20 cellular contexts compared by ENCODE assay signal in genomic region chr19:1950640-1951039, GRCh38. TPM values are rescaled to one million over a fixed set of nuclear protein-coding genes. Genes with fewer than 3 reads are reported as not detected.
A peak's percentile ranks its signal among the peaks of the same experiment; 100 is the strongest.
DNase-seq lines count a peak whose midpoint lies in the region; ATAC-seq, FAIRE-seq and TF ChIP-seq lines count a peak whose summit lies in the region.
"Had no signal": no experiment of that assay in that cellular context is flagged by ENCODE, and none has a peak within 500 bp of the region (broad histone marks: within the 10 kb centered on the region; RNA-seq: fewer than 3 reads in every experiment).

No MANE protein-coding gene starts in this region.

- peaks cover 0 to 63% of the 10 kb centered on the region in 2 experiments; a peak in 2 of 5 replicates for H3K4me1 ChIP-seq in K562 (replicated peaks in 1 of 2; ENCODE audit: control insufficient read depth in 2 of 2, insufficient read depth in 2 of 2, low read length in 2 of 2)
- H3K4me1 ChIP-seq: BE2C, Caco-2, HAP-1 had no signal

- no TSS peak for BruUV-seq in K562 (replicated peaks; lab: Mats Ljungman, UMichigan)

- TF ChIP-seq EP300 in K562 (IDR thresholded peaks at IDR 0.05; ENCODE audit: low read length): no peak

- no peak for FAIRE-seq in K562 (lab: Jason Lieb, UNC)
- FAIRE-seq: A204.1, D721Med, G401.6, GM12891, GM19239 had no signal

- H3K27me3 Mint-ChIP-seq in IgD-negative memory B cell (no peaks in the 10 kb centered on the region), glutamatergic neuron (ENCODE audit: unreplicated experiment) (peaks cover 4% of the 10 kb centered on the region)
- H3K27me3 Mint-ChIP-seq: CD4-positive, alpha-beta T cell had no signal

- H4K20me1 ChIP-seq in K562 (replicated peaks; ENCODE audit: control insufficient read depth, insufficient read depth, low read length): peaks cover 19% of the 10 kb centered on the region

- H3K27ac ChIP-seq in K562 (ENCODE audit: extremely low read depth, low read depth, low read length): no peak overlapping the region
- H3K27ac ChIP-seq: C4-2B, GM23248, HL-60 had no signal

- ATAC-seq in K562: no peak
- no peak for ATAC-seq in HG02798 (IDR thresholded peaks at IDR 0.05; ENCODE audit: poor library complexity, unreplicated experiment)

- POLR2A ChIA-PET in K562 (lab: Yijun Ruan, JAX): interaction anchor here (0.5 kb wide), 1 partner anchor 62 kb away, joined by 3 read pairs; no protein-coding TSS in a partner anchor

- H3K9me3 ChIP-seq in K562 (replicated peaks; ENCODE audit: control insufficient read depth, insufficient read depth, low read depth, low read length): no peaks in the 10 kb centered on the region
- H3K9me3 ChIP-seq: BE2C, Caco-2, HAP-1 had no signal

- peak overlapping the region in 2 of 3 donors; percentile 51 to 67 for H3K27ac Mint-ChIP-seq in IgD-negative memory B cell
- H3K27ac Mint-ChIP-seq in glutamatergic neuron (ENCODE audit: unreplicated experiment): peak overlapping the region; percentile 12
- H3K27ac Mint-ChIP-seq: CD4-positive, alpha-beta T cell had no signal

- CTCF ChIA-PET in K562 (lab: Yijun Ruan, JAX; ENCODE audit: low intra/inter-chr PET ratio): no interaction called here

- H3K4me3 ChIP-seq in K562: no peak overlapping the region
- H3K4me3 ChIP-seq: GM23248, HAP-1 had no signal

- H3K9me3 Mint-ChIP-seq in IgD-negative memory B cell: no peaks in the 10 kb centered on the region
- H3K9me3 Mint-ChIP-seq in glutamatergic neuron (ENCODE audit: unreplicated experiment): peaks cover 4% of the 10 kb centered on the region
- H3K9me3 Mint-ChIP-seq: CD4-positive, alpha-beta T cell had no signal

- intact Hi-C loops in K562 (cut with micrococcal nuclease): no loop called here

- H3K4me3 Mint-ChIP-seq in IgD-negative memory B cell (no peak overlapping the region), glutamatergic neuron (ENCODE audit: unreplicated experiment) (no peak overlapping the region)
- H3K4me3 Mint-ChIP-seq: CD4-positive, alpha-beta T cell had no signal

- TF ChIP-seq POLR2A in K562 (conservative IDR thresholded peaks at IDR 0.05): no peak

- 99% methylated on average over 13 of the region's 16 CpGs for WGBS in K562 (ENCODE audit: insufficient coverage, low coverage, missing lambda C conversion rate)

- H3K79me2 ChIP-seq in K562 (ENCODE audit: control insufficient read depth, insufficient read depth, low read length): peaks cover 86% of the 10 kb centered on the region

- peaks cover 6 to 16% (median 8%) of the 10 kb centered on the region in 3 donors for H3K4me1 Mint-ChIP-seq in IgD-negative memory B cell
- peaks cover 4% of the 10 kb centered on the region for H3K4me1 Mint-ChIP-seq in glutamatergic neuron (ENCODE audit: low read depth, unreplicated experiment)

- H3K4me2 ChIP-seq in K562 (ENCODE audit: insufficient read depth, low read length): no peak overlapping the region

- no peak overlapping the region for H3K9ac ChIP-seq in K562 (ENCODE audit: insufficient read depth in 1 of 2, low read depth in 2 of 2, low read length in 2 of 2)
- H3K9ac ChIP-seq: GM23248 had no signal

- H3K9me1 ChIP-seq in K562 (ENCODE audit: control insufficient read depth, insufficient read depth, low read length): no peaks in the 10 kb centered on the region

- no peak for TF ChIP-seq CTCF in K562 (IDR thresholded peaks at IDR 0.05 in 2 of 3, conservative IDR thresholded peaks at IDR 0.05 in 1 of 3; ENCODE audit: insufficient read depth in 2 of 3, low read depth in 1 of 3, low read length in 3 of 3)
- TF ChIP-seq CTCF in glutamatergic neuron (IDR thresholded peaks at IDR 0.05; ENCODE audit: partially characterized antibody, unreplicated experiment): no peak

- peaks cover 52% of the 10 kb centered on the region; the same call in 2 of the 3 replicates for H3K36me3 ChIP-seq in K562 (ENCODE audit: control insufficient read depth, insufficient read depth, low read length)

- no peak overlapping the region for H2AFZ ChIP-seq in K562 (ENCODE audit: low read depth, low read length)
- H2AFZ ChIP-seq: GM23248 had no signal

- no peak for TF ChIP-seq RAD21 in K562 (CRISPR knock-in tag; conservative IDR thresholded peaks at IDR 0.05 in 1 of 2, IDR thresholded peaks at IDR 0.05 in 1 of 2)

- H3K27me3 ChIP-seq in K562 (ENCODE audit: control insufficient read depth in 2 of 2, insufficient read depth in 2 of 2, low read length in 2 of 2): no peaks in the 10 kb centered on the region
- H3K27me3 ChIP-seq: BE2C had no signal

- no peak for DNase-seq in K562 (ENCODE audit: extremely low read depth in 1 of 4, low spot score in 3 of 4)
- no peak for DNase-seq in glutamatergic neuron
- DNase-seq in SHP77 (lab: John Stamatoyannopoulos, UW): no peak
- DNase-seq in RPMI8226: no peak
- DNase-seq: ACHN; BE2C; Caco-2; CD4-positive, alpha-beta T cell; GM23248; IMR-90 had no signal

- in situ Hi-C loops in K562 (cut with MboI): no loop called here

- peaks cover 2% of the 10 kb centered on the region for H3K36me3 Mint-ChIP-seq in IgD-negative memory B cell
- no peaks in the 10 kb centered on the region for H3K36me3 Mint-ChIP-seq in glutamatergic neuron (ENCODE audit: unreplicated experiment)

TF ChIP-seq in K562, 482 proteins besides CTCF, POLR2A, EP300 and RAD21:
- TF ChIP-seq JUNB (CRISPR knock-in tag; conservative IDR thresholded peaks at IDR 0.05) (no peak), SMARCA4 (IDR thresholded peaks at IDR 0.05) (no peak), POLR2G (IDR thresholded peaks at IDR 0.05; ENCODE audit: low read depth, low read length) (0 out of 2 replicates have a peak, but pooled peaks have one; percentile 15)

RNA-seq across cellular contexts. Expression of gene CSNK1G2, which starts 9.7 kb away (rescaled TPM):
- polyA plus RNA-seq in IgD-negative memory B cell (28.8 TPM), K562 (2011; rRNA removed) (49.5 and 66.2 TPM in 2 replicates), K562 (2014; fragmentation: Illumina TruSeq; extraction: Trizol) (45.2 and 91.1 TPM in 2 replicates), K562 (2014; fragmentation: Nextera tagmentation; extraction: Ambion mirVana) (under 1 TPM; 0.48 to 0.72 TPM), K562 (2014; rRNA removed) (119 and 126 TPM in 2 replicates)
- 59.6 and 151 TPM in 2 replicates for total RNA-seq in K562 (2011; cell fraction: chromatin; rRNA removed; ENCODE audit: low replicate concordance)
- total RNA-seq in K562 (2011; cell fraction: nucleolus; rRNA removed): 123 and 129 TPM in 2 replicates
- total RNA-seq in K562 (2011; cell fraction: nucleoplasm; rRNA removed): 43.4 and 57.3 TPM in 2 replicates
- total RNA-seq in K562 (2014; rRNA removed) (105 and 124 TPM in 2 replicates), K562 (2014; rRNA removed; fragmentation: Illumina TruSeq; extraction: Trizol) (9.8 and 25.1 TPM in 2 replicates), K562 (2015; rRNA removed; fragmentation: Illumina TruSeq; extraction: Trizol) (60.4 and 66.9 TPM in 2 replicates), K562 (2021) (91.3 and 95.8 TPM in 2 replicates), glutamatergic neuron (ENCODE audit: unreplicated experiment) (104 TPM)
- 72.0 and 157 TPM in 2 replicates for polyA plus RNA-seq in K562 (2011; cell fraction: cytosol; rRNA removed)
- 308 and 494 TPM in 2 replicates for polyA plus RNA-seq in K562 (2011; cell fraction: nucleus; rRNA removed)
- 84.6 and 108 TPM in 2 replicates for polyA plus RNA-seq in K562 (2012)
- polyA minus RNA-seq in K562 (2011; rRNA and poly(A)+ RNA removed): 12.4 and 27.0 TPM in 2 replicates
- 53.7 and 53.8 TPM in 2 replicates for polyA minus RNA-seq in K562 (2011; cell fraction: cytosol; rRNA and poly(A)+ RNA removed)
- 33.9 and 35.9 TPM in 2 replicates for polyA minus RNA-seq in K562 (2011; cell fraction: nucleus; rRNA and poly(A)+ RNA removed)

RNA-seq across cellular contexts. Expression of gene ADAT3, which starts 45.4 kb away (rescaled TPM):
- polyA plus RNA-seq in IgD-negative memory B cell: 7.4 TPM
- 6.3 and 20.5 TPM in 2 replicates for total RNA-seq in K562 (2011; cell fraction: chromatin; rRNA removed; ENCODE audit: low replicate concordance)
- 18.0 and 18.5 TPM in 2 replicates for total RNA-seq in K562 (2011; cell fraction: nucleolus; rRNA removed)
- 5.6 and 6.9 TPM in 2 replicates for total RNA-seq in K562 (2011; cell fraction: nucleoplasm; rRNA removed)
- 7.8 and 10.4 TPM in 2 replicates for total RNA-seq in K562 (2014; rRNA removed)
- not detected in 2 replicates for total RNA-seq in K562 (2014; rRNA removed; fragmentation: Illumina TruSeq; extraction: Trizol)
- 0.72 and 1.7 TPM in 2 replicates for total RNA-seq in K562 (2015; rRNA removed; fragmentation: Illumina TruSeq; extraction: Trizol)
- 15.1 and 15.6 TPM in 2 replicates for total RNA-seq in K562 (2021)
- 0.67 and 1.1 TPM in 2 replicates for polyA plus RNA-seq in K562 (2011; rRNA removed)
- polyA plus RNA-seq in K562 (2011; cell fraction: cytosol; rRNA removed): 1.1 and 11.4 TPM in 2 replicates
- 3.3 and 11.9 TPM in 2 replicates for polyA plus RNA-seq in K562 (2011; cell fraction: nucleus; rRNA removed)
- 6.8 and 6.9 TPM in 2 replicates for polyA plus RNA-seq in K562 (2012)
- polyA plus RNA-seq in K562 (2014; fragmentation: Illumina TruSeq; extraction: Trizol): 0.68 TPM in 1 of 2 replicates, not detected in the other
- not detected for polyA plus RNA-seq in K562 (2014; fragmentation: Nextera tagmentation; extraction: Ambion mirVana)
- polyA plus RNA-seq in K562 (2014; rRNA removed): 9.2 and 10.2 TPM in 2 replicates
- polyA minus RNA-seq in K562 (2011; rRNA and poly(A)+ RNA removed): 0.18 and 0.21 TPM in 2 replicates
- polyA minus RNA-seq in K562 (2011; cell fraction: cytosol; rRNA and poly(A)+ RNA removed): 4.5 and 5.4 TPM in 2 replicates
- polyA minus RNA-seq in K562 (2011; cell fraction: nucleus; rRNA and poly(A)+ RNA removed): 2.1 and 3.4 TPM in 2 replicates
- total RNA-seq in glutamatergic neuron (ENCODE audit: unreplicated experiment): 10.9 TPM

RNA-seq across cellular contexts. Expression of gene SCAMP4, which starts 45.4 kb away (rescaled TPM):
- 43.1 TPM for polyA plus RNA-seq in IgD-negative memory B cell
- 53.4 and 162 TPM in 2 replicates for total RNA-seq in K562 (2011; cell fraction: chromatin; rRNA removed; ENCODE audit: low replicate concordance)
- total RNA-seq in K562 (2011; cell fraction: nucleolus; rRNA removed): 113 and 133 TPM in 2 replicates
- 92.1 and 94.1 TPM in 2 replicates for total RNA-seq in K562 (2011; cell fraction: nucleoplasm; rRNA removed)
- total RNA-seq in K562 (2014; rRNA removed): 20.9 and 26.4 TPM in 2 replicates
- 4.1 and 5.6 TPM in 2 replicates for total RNA-seq in K562 (2014; rRNA removed; fragmentation: Illumina TruSeq; extraction: Trizol)
- 12.8 and 13.2 TPM in 2 replicates for total RNA-seq in K562 (2015; rRNA removed; fragmentation: Illumina TruSeq; extraction: Trizol)
- total RNA-seq in K562 (2021): 40.3 and 45.9 TPM in 2 replicates
- polyA plus RNA-seq in K562 (2011; rRNA removed): 6.7 and 8.9 TPM in 2 replicates
- polyA plus RNA-seq in K562 (2011; cell fraction: cytosol; rRNA removed): 8.3 and 13.1 TPM in 2 replicates
- polyA plus RNA-seq in K562 (2011; cell fraction: nucleus; rRNA removed): 20.3 and 35.7 TPM in 2 replicates
- 26.7 and 53.0 TPM in 2 replicates for polyA plus RNA-seq in K562 (2012)
- 15.2 and 26.1 TPM in 2 replicates for polyA plus RNA-seq in K562 (2014; fragmentation: Illumina TruSeq; extraction: Trizol)
- polyA plus RNA-seq in K562 (2014; fragmentation: Nextera tagmentation; extraction: Ambion mirVana): under 1 TPM; 0.81 to 0.89 TPM
- 17.1 and 19.3 TPM in 2 replicates for polyA plus RNA-seq in K562 (2014; rRNA removed)
- polyA minus RNA-seq in K562 (2011; rRNA and poly(A)+ RNA removed): 3.4 and 5.9 TPM in 2 replicates
- 13.0 and 23.2 TPM in 2 replicates for polyA minus RNA-seq in K562 (2011; cell fraction: cytosol; rRNA and poly(A)+ RNA removed)
- 12.0 and 13.3 TPM in 2 replicates for polyA minus RNA-seq in K562 (2011; cell fraction: nucleus; rRNA and poly(A)+ RNA removed)
- 66.3 TPM for total RNA-seq in glutamatergic neuron (ENCODE audit: unreplicated experiment)
